In the genomic region with DNA sequence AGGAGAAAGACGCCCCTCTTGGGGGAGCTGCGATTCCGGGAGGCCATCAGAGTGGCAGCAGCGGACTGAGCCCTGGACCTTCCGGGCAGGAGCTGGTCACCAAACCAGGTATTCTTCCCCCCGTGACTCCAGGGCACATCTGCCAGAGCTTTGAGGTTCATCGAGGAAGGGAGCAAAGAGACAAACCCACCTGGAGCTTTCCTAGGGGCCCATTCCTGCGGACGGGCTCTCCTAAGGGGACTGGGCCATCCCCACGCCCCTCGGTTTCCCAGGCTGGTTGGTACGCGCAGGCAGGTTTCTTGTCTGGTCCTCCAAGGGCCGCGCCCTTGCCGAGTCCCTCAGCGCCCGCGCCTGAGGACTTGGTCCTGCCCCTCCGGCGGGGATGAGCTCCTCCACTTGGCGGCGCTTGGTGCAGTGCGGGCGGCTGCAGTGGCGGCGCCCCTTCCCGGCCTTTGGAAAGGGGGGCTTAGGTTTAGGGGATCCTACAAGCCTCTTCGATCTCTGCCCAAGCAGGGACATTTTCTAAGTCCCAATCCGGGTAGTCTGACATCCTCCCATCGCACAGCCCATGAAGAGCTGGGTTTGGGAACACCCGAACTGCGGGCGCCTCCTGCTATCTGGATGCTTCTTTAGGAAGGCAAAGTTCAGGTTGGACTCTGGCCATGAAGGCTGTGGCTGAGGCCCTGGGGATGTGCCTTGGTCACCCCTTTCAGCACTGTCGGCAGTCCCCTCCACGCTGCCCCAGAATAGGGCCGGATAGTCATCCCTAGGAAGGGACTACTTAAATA, we compare ENCODE assay signal across 8 cellular contexts. TPM values are rescaled to one million over a fixed set of nuclear protein-coding genes. Genes with fewer than 3 reads are reported as not detected.
A peak's percentile ranks its signal among the peaks of the same experiment; 100 is the strongest.
DNase-seq lines count a peak whose midpoint lies in the region; ATAC-seq and TF ChIP-seq lines count a peak whose summit lies in the region.

No MANE protein-coding gene starts in this region.

- H3K9me3 ChIP-seq in osteoblast (ENCODE audit: low read depth, low read length) = no peaks in the 10 kb centered on the region

- H3K27ac ChIP-seq in osteoblast (ENCODE audit: low read depth, low read length) = no peak overlapping the region

- CTCF ChIA-PET in activated CD4-positive, alpha-beta T cell treated with anti-CD3 and anti-CD28 coated beads for 36 hours (lab: Charles Lee) = interaction anchor here (0.6 to 1.2 kb wide), 6 partner anchors 9 to 1563 kb away, joined by 3 to 9 read pairs (median 4); partner anchors contain the start of gene NAAA

- no peaks in the 10 kb centered on the region for H3K9me3 Mint-ChIP-seq in activated CD4-positive, alpha-beta T cell treated with anti-CD3 and anti-CD28 coated beads for 36 hours (ENCODE audit: low read depth)
- H3K9me3 Mint-ChIP-seq in activated naive CD8-positive, alpha-beta T cell treated with anti-CD3 and anti-CD28 coated beads for 36 hours = no peaks in the 10 kb centered on the region

- H4K20me1 ChIP-seq in osteoblast (ENCODE audit: insufficient read depth, low read length) = no peaks in the 10 kb centered on the region

- H3K27me3 ChIP-seq in osteoblast (ENCODE audit: insufficient read depth, low read length) = no peaks in the 10 kb centered on the region

- H3K4me2 ChIP-seq in osteoblast (ENCODE audit: insufficient read depth, low read length) = peak overlapping the region; percentile 87

- H3K4me3 Mint-ChIP-seq in activated CD4-positive, alpha-beta T cell treated with anti-CD3 and anti-CD28 coated beads for 36 hours = peak overlapping the region; percentile 63
- peak overlapping the region; percentile 74 for H3K4me3 Mint-ChIP-seq in activated naive CD8-positive, alpha-beta T cell treated with anti-CD3 and anti-CD28 coated beads for 36 hours

- intact Hi-C loops in activated CD4-positive, alpha-beta T cell treated with anti-CD3 and anti-CD28 coated beads for 36 hours (cut with DNase I, micrococcal nuclease) = loop anchor here in 1 of 2 experiments (5.0 kb wide), 1 partner anchor 95 kb away; the partner anchor contains the start of gene SCARB2
- intact Hi-C loops in cardiac septum (cut with DNase I) = loop anchor here (1.0 to 10.0 kb wide), 6 partner anchors 55 to 188 kb away; partner anchors contain the start of genes CCDC158, FAM47E and SCARB2

- TF ChIP-seq CTCF in osteoblast (IDR thresholded peaks at IDR 0.05; ENCODE audit: extremely low read depth, low read depth, low read length) = peak; percentile 36

- peaks cover 14% of the 10 kb centered on the region for H3K4me1 ChIP-seq in osteoblast (ENCODE audit: insufficient read depth, low read length)

- POLR2A ChIA-PET in activated CD4-positive, alpha-beta T cell treated with anti-CD3 and anti-CD28 coated beads for 36 hours (lab: Charles Lee) = no interaction called here

- peak; percentile 53 for DNase-seq in activated CD4-positive, alpha-beta T cell treated with anti-CD3 and anti-CD28 coated beads for 36 hours
- no peak for DNase-seq in activated CD4-positive, alpha-beta T cell treated with anti-CD3 and anti-CD28 coated beads for 1 hour
- peak; percentile 51 for DNase-seq in NCI-H1930 (lab: John Stamatoyannopoulos, UW)
- DNase-seq in activated naive CD8-positive, alpha-beta T cell treated with anti-CD3 and anti-CD28 coated beads for 36 hours = peak; percentile 14
- DNase-seq in cardiac septum (ENCODE audit: low spot score) = peak; percentile 86
- peak; percentile 96 for DNase-seq in osteoblast (ENCODE audit: insufficient read length, low spot score, missing footprints)
- DNase-seq in COLO829 (ENCODE audit: low spot score) = no peak

- peak overlapping the region; percentile 89 for H2AFZ ChIP-seq in osteoblast (ENCODE audit: low read length)

- H3K4me1 Mint-ChIP-seq in activated CD4-positive, alpha-beta T cell treated with anti-CD3 and anti-CD28 coated beads for 36 hours = peaks cover 15% of the 10 kb centered on the region
- H3K4me1 Mint-ChIP-seq in activated naive CD8-positive, alpha-beta T cell treated with anti-CD3 and anti-CD28 coated beads for 36 hours = peaks cover 17% of the 10 kb centered on the region

- H3K36me3 Mint-ChIP-seq in activated CD4-positive, alpha-beta T cell treated with anti-CD3 and anti-CD28 coated beads for 36 hours (ENCODE audit: low read depth) = no peaks in the 10 kb centered on the region
- no peaks in the 10 kb centered on the region for H3K36me3 Mint-ChIP-seq in activated naive CD8-positive, alpha-beta T cell treated with anti-CD3 and anti-CD28 coated beads for 36 hours

- H3K79me2 ChIP-seq in osteoblast (ENCODE audit: insufficient read depth, low read length) = peaks cover 21% of the 10 kb centered on the region

- peak overlapping the region; percentile 85 for H3K4me3 ChIP-seq in osteoblast (ENCODE audit: insufficient read depth, low read length)

- H3K36me3 ChIP-seq in osteoblast (ENCODE audit: insufficient read depth, low read length) = peaks cover 4% of the 10 kb centered on the region

- ATAC-seq in activated CD4-positive, alpha-beta T cell treated with anti-CD3 and anti-CD28 coated beads for 36 hours = peak; percentile 34
- no peak for ATAC-seq in HG03139 (IDR thresholded peaks at IDR 0.05; ENCODE audit: unreplicated experiment)

- H3K27me3 Mint-ChIP-seq in activated CD4-positive, alpha-beta T cell treated with anti-CD3 and anti-CD28 coated beads for 36 hours = peaks cover 39% of the 10 kb centered on the region
- peaks cover 44% of the 10 kb centered on the region for H3K27me3 Mint-ChIP-seq in activated naive CD8-positive, alpha-beta T cell treated with anti-CD3 and anti-CD28 coated beads for 36 hours

- peak overlapping the region; percentile 34 for H3K27ac Mint-ChIP-seq in activated CD4-positive, alpha-beta T cell treated with anti-CD3 and anti-CD28 coated beads for 36 hours
- H3K27ac Mint-ChIP-seq in activated naive CD8-positive, alpha-beta T cell treated with anti-CD3 and anti-CD28 coated beads for 36 hours = no peak overlapping the region

RNA-seq across cellular contexts. Expression of gene STBD1, which starts 0.5 kb away (rescaled TPM):
- total RNA-seq in activated CD4-positive, alpha-beta T cell treated with anti-CD3 and anti-CD28 coated beads for 36 hours = under 1 TPM; 0.09 to 0.14 TPM
- total RNA-seq in activated naive CD8-positive, alpha-beta T cell treated with anti-CD3 and anti-CD28 coated beads for 36 hours = under 1 TPM in 1 of 2 experiments, not detected in 1; 0.20 TPM
- total RNA-seq in cardiac septum (37.6 TPM), osteoblast (3.6 and 6.5 TPM in 2 replicates)

RNA-seq across cellular contexts. Expression of gene FAM47E, which starts 55.6 kb away (rescaled TPM):
- total RNA-seq in activated CD4-positive, alpha-beta T cell treated with anti-CD3 and anti-CD28 coated beads for 36 hours = not detected
- not detected for total RNA-seq in activated naive CD8-positive, alpha-beta T cell treated with anti-CD3 and anti-CD28 coated beads for 36 hours
- total RNA-seq in cardiac septum = 2.9 TPM
- total RNA-seq in osteoblast = under 0.01 and 0.36 TPM in 2 replicates

Comparison
In these comparisons a context has a peak if more than half of its experiments do, and no peak if none do; other contexts are left out.
1. DNase-seq: peak in activated CD4-positive, alpha-beta T cell treated with anti-CD3 and anti-CD28 coated beads for 36 hours (single experiment), NCI-H1930 (2 of 2), activated naive CD8-positive, alpha-beta T cell treated with anti-CD3 and anti-CD28 coated beads for 36 hours (single experiment), cardiac septum (single experiment) and osteoblast (single experiment); none in activated CD4-positive, alpha-beta T cell treated with anti-CD3 and anti-CD28 coated beads for 1 hour (single experiment) and COLO829 (single experiment).